Comparison of ENCODE assay signal across 31 cellular contexts in the genomic region with DNA sequence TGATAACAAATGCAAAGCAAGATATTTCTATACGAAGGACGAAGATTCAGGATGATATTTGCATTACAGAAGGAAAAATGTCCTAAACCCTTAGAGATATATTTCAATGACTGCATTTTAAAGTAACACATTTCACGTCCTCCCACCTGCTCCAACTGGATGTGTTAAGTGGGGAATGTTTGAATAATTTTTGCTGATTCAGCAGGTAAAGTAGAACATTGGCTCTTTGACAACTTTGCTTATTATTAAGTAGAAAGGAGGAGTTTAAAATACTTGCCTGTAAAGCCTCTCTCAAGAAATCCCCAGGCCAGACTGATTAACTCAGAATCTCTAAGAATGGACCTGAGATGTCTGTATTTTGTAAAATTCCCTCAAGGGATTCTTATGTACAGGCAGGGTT.
"Had no signal": no experiment of that assay in that cellular context is flagged by ENCODE, and none has a peak within 500 bp of the region (broad histone marks: within the 10 kb centered on the region; RNA-seq: fewer than 3 reads in every experiment).

No MANE protein-coding gene starts in this region.

- H3K27me3 ChIP-seq: neural progenitor cell, ovary, spleen, suprapubic skin, testis, tibial artery, transverse colon, upper lobe of right lung, uterus had no signal

- ATAC-seq: natural killer cell; psoas muscle; right cardiac atrium; sciatic nerve; stimulated activated memory B cell treated with anti-CD40 and anti-IgM and Interleukin-4, amounts not matched to agents 10 μg/mL and 1 μg/mL and 100 μg/mL, for 72 hours; stimulated activated naive CD8-positive, alpha-beta T cell treated with anti-CD3 and anti-CD28 coated beads, Interleukin-15, amount 100 ng/mL, for 72 hours; stimulated activated naive CD8-positive, alpha-beta T cell treated with anti-CD3 and anti-CD28 coated beads, Interleukin-15, Interleukin-2, amounts not matched to agents 100 U/mL and 50 U/mL, for 24 hours; upper lobe of right lung had no signal

- H3K9me3 ChIP-seq: ovary, psoas muscle, suprapubic skin, testis, tibial artery, transverse colon, upper lobe of right lung, uterus had no signal

- H3K27ac ChIP-seq: neural progenitor cell, ovary, parathyroid adenoma, psoas muscle, skin epidermis, spleen, suprapubic skin, testis, tibial artery, transverse colon, upper lobe of right lung, uterus had no signal

- H3K9ac ChIP-seq: neural progenitor cell, parathyroid adenoma had no signal

- H3K36me3 Mint-ChIP-seq: natural killer cell; neural progenitor cell; stimulated activated memory B cell treated with anti-CD40 and anti-IgM and Interleukin-4, amounts not matched to agents 10 μg/mL and 1 μg/mL and 100 μg/mL, for 72 hours; type B pancreatic cell had no signal

- H3K4me3 ChIP-seq: neural progenitor cell, ovary, psoas muscle, skin epidermis, smooth muscle cell, spleen, suprapubic skin, testis, tibial artery, transverse colon, upper lobe of right lung, uterus had no signal

- H3K4me2 ChIP-seq: neural progenitor cell, smooth muscle cell had no signal

- H3K4me1 Mint-ChIP-seq: natural killer cell; nephron; neural progenitor cell; stimulated activated memory B cell treated with anti-CD40 and anti-IgM and Interleukin-4, amounts not matched to agents 10 μg/mL and 1 μg/mL and 100 μg/mL, for 72 hours; stimulated activated naive CD8-positive, alpha-beta T cell treated with anti-CD3 and anti-CD28 coated beads, Interleukin-15, amount 100 ng/mL, for 72 hours had no signal

- H3K27ac Mint-ChIP-seq: natural killer cell; neural progenitor cell; progenitor cell of endocrine pancreas; stimulated activated memory B cell treated with anti-CD40 and anti-IgM and Interleukin-4, amounts not matched to agents 10 μg/mL and 1 μg/mL and 100 μg/mL, for 72 hours; stimulated activated naive CD8-positive, alpha-beta T cell treated with anti-CD3 and anti-CD28 coated beads, Interleukin-15, amount 100 ng/mL, for 72 hours; type B pancreatic cell had no signal

- H3K79me2 ChIP-seq: parathyroid adenoma had no signal

- DNase-seq: natural killer cell; occipital lobe; ovary; posterior cingulate gyrus; psoas muscle; right cardiac atrium; spleen; stimulated activated CD4-positive, alpha-beta T cell treated with anti-CD3 and anti-CD28 coated beads, Interleukin-12 subunit alpha, Interleukin-12 subunit beta, amount 100 ng/mL, for 4 hours; stimulated activated CD4-positive, alpha-beta T cell treated with anti-CD3 and anti-CD28 coated beads, Interleukin-1b, Interleukin-23, amount 100 ng/mL, for 48 hours; stimulated activated CD4-positive, alpha-beta T cell treated with anti-CD3 and anti-CD28 coated beads, Interleukin-4, amount 100 ng/mL, for 1 hour; stimulated activated CD4-positive, alpha-beta T cell treated with anti-CD3 and anti-CD28 coated beads, Interleukin-4, amount 100 ng/mL, for 4 hours; stimulated activated CD8-positive, alpha-beta memory T cell treated with anti-CD3 and anti-CD28 coated beads, Interleukin-4, amount 100 ng/mL, for 48 hours; stimulated activated naive CD4-positive, alpha-beta T cell; stimulated activated naive CD8-positive, alpha-beta T cell treated with anti-CD3 and anti-CD28 coated beads, Interleukin-15, amount 100 ng/mL, for 72 hours; stimulated activated naive CD8-positive, alpha-beta T cell treated with anti-CD3 and anti-CD28 coated beads, Interleukin-15, Interleukin-2, amounts not matched to agents 100 U/mL and 50 U/mL, for 24 hours; substantia nigra; testis; tibial artery; transverse colon; upper lobe of right lung; uterus had no signal

- H3K4me1 ChIP-seq: neural progenitor cell, parathyroid adenoma, psoas muscle, spleen, suprapubic skin, testis, tibial artery, transverse colon, upper lobe of right lung, uterus had no signal

- H2AFZ ChIP-seq: neural progenitor cell, parathyroid adenoma had no signal

- H3K9me3 Mint-ChIP-seq: nephron; stimulated activated naive CD8-positive, alpha-beta T cell treated with anti-CD3 and anti-CD28 coated beads, Interleukin-15, amount 100 ng/mL, for 72 hours; type B pancreatic cell had no signal

- H3K36me3 ChIP-seq: neural progenitor cell, ovary, spleen, suprapubic skin, tibial artery, transverse colon, upper lobe of right lung, uterus had no signal

- H3K27me3 Mint-ChIP-seq: progenitor cell of endocrine pancreas; stimulated activated memory B cell treated with anti-CD40 and anti-IgM and Interleukin-4, amounts not matched to agents 10 μg/mL and 1 μg/mL and 100 μg/mL, for 72 hours; stimulated activated naive CD8-positive, alpha-beta T cell treated with anti-CD3 and anti-CD28 coated beads, Interleukin-15, amount 100 ng/mL, for 72 hours; type B pancreatic cell had no signal

- H3K4me3 Mint-ChIP-seq: natural killer cell; nephron; neural progenitor cell; stimulated activated memory B cell treated with anti-CD40 and anti-IgM and Interleukin-4, amounts not matched to agents 10 μg/mL and 1 μg/mL and 100 μg/mL, for 72 hours; stimulated activated naive CD8-positive, alpha-beta T cell treated with anti-CD3 and anti-CD28 coated beads, Interleukin-15, amount 100 ng/mL, for 72 hours; type B pancreatic cell had no signal
